17 cellular contexts compared by ENCODE assay signal in genomic region chr4:3463556-3464348, GRCh38. TPM values are rescaled to one million over a fixed set of nuclear protein-coding genes. Genes with fewer than 3 reads are reported as not detected.
DNase-seq lines count a peak whose midpoint lies in the region; TF ChIP-seq lines count a peak whose summit lies in the region.
"Had no signal": no experiment of that assay in that cellular context is flagged by ENCODE, and none has a peak within 500 bp of the region (broad histone marks: within the 10 kb centered on the region; RNA-seq: fewer than 3 reads in every experiment).

No MANE protein-coding gene starts in this region.

- peaks cover 33% of the 10 kb centered on the region for H3K27me3 Mint-ChIP-seq in endodermal cell (ENCODE audit: insufficient read depth)

- TF ChIP-seq CTCF in LNCaP clone FGC (IDR thresholded peaks at IDR 0.05; ENCODE audit: control insufficient read depth, extremely low read depth, insufficient read depth) (no peak), endodermal cell (conservative IDR thresholded peaks at IDR 0.05) (no peak), suprapubic skin (IDR thresholded peaks at IDR 0.05) (no peak)

- H3K4me3 ChIP-seq in LNCaP clone FGC (ENCODE audit: low read depth, low read length) (0 out of 2 replicates have a peak overlapping the region, but pooled peaks have one; percentile 15), endodermal cell (ENCODE audit: low read length) (no peak overlapping the region), suprapubic skin (peak overlapping the region; percentile 56)

- H3K27ac ChIP-seq in endodermal cell (ENCODE audit: low read depth, low read length), result no peak overlapping the region
- no peak overlapping the region for H3K27ac ChIP-seq in suprapubic skin

- no peak overlapping the region for H3K9ac ChIP-seq in endodermal cell (ENCODE audit: extremely low read depth, low read length, poor library complexity, severe bottlenecking)

- TF ChIP-seq EP300 in suprapubic skin (IDR thresholded peaks at IDR 0.05), result no peak

- H3K4me3 Mint-ChIP-seq in endodermal cell, result peak overlapping the region; percentile 27
- H3K4me3 Mint-ChIP-seq: activated naive CD8-positive, alpha-beta T cell had no signal

- H3K27me3 ChIP-seq in endodermal cell (ENCODE audit: control insufficient read depth, insufficient read depth, low read length, poor library complexity, severe bottlenecking) (peaks cover 27% of the 10 kb centered on the region), suprapubic skin (peaks cover 54% of the 10 kb centered on the region)

- no peak for TF ChIP-seq POLR2A in suprapubic skin (IDR thresholded peaks at IDR 0.05)

- peaks cover 3% of the 10 kb centered on the region for H3K9me3 Mint-ChIP-seq in endodermal cell

- 60 to 69% methylated on average over 33 to 43 of the region's 43 CpGs for WGBS in endodermal cell (ENCODE audit: insufficient coverage in 1 of 2, insufficient read length in 1 of 2), 2 experiments
- 13% methylated on average over 19 of the region's 43 CpGs for WGBS in suprapubic skin

- H3K36me3 Mint-ChIP-seq in endodermal cell (ENCODE audit: low read depth), result no peaks in the 10 kb centered on the region
- H3K36me3 Mint-ChIP-seq: activated naive CD8-positive, alpha-beta T cell had no signal

- DNase-seq in LNCaP clone FGC (ENCODE audit: low read depth) (no peak), endodermal cell (no peak), myocyte (ENCODE audit: low read depth) (peak; percentile 54), suprapubic skin (ENCODE audit: low spot score in 2 of 2) (no peak), head of caudate nucleus (no peak), NCI-H748 (lab: John Stamatoyannopoulos, UW; ENCODE audit: unreplicated experiment) (no peak)
- no peak for DNase-seq in activated CD4-positive, CD25-positive, alpha-beta regulatory T cell treated with anti-CD3 and anti-CD28 coated beads, Interleukin-2, amount 50 U/mL, for 72 hours
- DNase-seq in activated T-cell treated with anti-CD3 and anti-CD28 coated beads, Interleukin-2, amount 50 U/mL, for 1 hour, result no peak
- DNase-seq: activated CD4-positive, alpha-beta T cell treated with anti-CD3 and anti-CD28 coated beads for 1 hour; caudate nucleus; NCI-H2081; stimulated activated CD4-positive, alpha-beta T cell treated with anti-CD3 and anti-CD28 coated beads, Interleukin-12 subunit alpha, Interleukin-12 subunit beta, amount 100 ng/mL, for 4 hours; T-helper 1 cell had no signal

- intact Hi-C loops in head of caudate nucleus (cut with DNase I), result no loop called here

- H3K4me1 Mint-ChIP-seq in endodermal cell, result no peaks in the 10 kb centered on the region

- H3K9me3 ChIP-seq in endodermal cell (ENCODE audit: control insufficient read depth, low read length) (no peaks in the 10 kb centered on the region), suprapubic skin (no peaks in the 10 kb centered on the region)

- no peak overlapping the region for H3K27ac Mint-ChIP-seq in endodermal cell
- H3K27ac Mint-ChIP-seq: activated naive CD8-positive, alpha-beta T cell; nephron progenitor cell had no signal

- no peaks in the 10 kb centered on the region for H3K36me3 ChIP-seq in endodermal cell (ENCODE audit: control insufficient read depth, insufficient read depth, low read length)
- H3K36me3 ChIP-seq in suprapubic skin, result no peaks in the 10 kb centered on the region

- H3K4me1 ChIP-seq in endodermal cell (ENCODE audit: control insufficient read depth, insufficient read depth, low read length), result no peaks in the 10 kb centered on the region
- peaks cover 25% of the 10 kb centered on the region for H3K4me1 ChIP-seq in suprapubic skin

RNA-seq across cellular contexts. Expression of gene DOK7, which starts 0.6 kb away (rescaled TPM):
- 1 to 10 TPM in 1 of 2 donors, under 1 TPM in 1; 0.38 to 1.3 TPM for total RNA-seq in endodermal cell
- 0.46 TPM for polyA plus RNA-seq in endodermal cell (2013, experiment 1 of 2)
- polyA plus RNA-seq in endodermal cell (2013, experiment 2 of 2), result 1.0 TPM
- total RNA-seq in myocyte, result 112 and 228 TPM in 2 replicates
- 86.3 TPM for polyA plus RNA-seq in myocyte (2012)
- total RNA-seq in suprapubic skin, result 10 to 100 TPM in 1 of 4 donors, 1 to 10 TPM in 3; 1.7 to 11.2 (median 2.6) TPM
- total RNA-seq: endothelial cell of umbilical vein had no signal
- polyA plus RNA-seq: BJ, endothelial cell of umbilical vein had no signal

RNA-seq across cellular contexts. Expression of gene HGFAC, which starts 22.0 kb away (rescaled TPM):
- total RNA-seq in endodermal cell (under 1 TPM in 1 of 2 donors, not detected in 1; 0.46 TPM), myocyte (0.47 and 0.48 TPM in 2 replicates), suprapubic skin (not detected)
- polyA plus RNA-seq in endodermal cell (2013, experiment 1 of 2), result 0.93 TPM
- 0.50 TPM for polyA plus RNA-seq in endodermal cell (2013, experiment 2 of 2)
- 1.3 TPM for polyA plus RNA-seq in myocyte (2012)
- polyA plus RNA-seq: BJ had no signal
